10 cellular contexts compared by ENCODE assay signal in genomic region chr21:16308269-16308668, GRCh38.
DNase-seq lines count a peak whose midpoint lies in the region; ATAC-seq lines count a peak whose summit lies in the region.
"Had no signal": no experiment of that assay in that cellular context is flagged by ENCODE, and none has a peak within 500 bp of the region (broad histone marks: within the 10 kb centered on the region; RNA-seq: fewer than 3 reads in every experiment).

No MANE protein-coding gene starts in this region.

- H3K4me1 Mint-ChIP-seq in stimulated activated naive CD8-positive, alpha-beta T cell treated with anti-CD3 and anti-CD28 coated beads, Interleukin-15, amount 100 ng/mL, for 72 hours, result peaks cover 5% of the 10 kb centered on the region

- in situ Hi-C loops in ACHN (cut with HindIII; ENCODE audit: low pct_ligation_motif_present, low pct_unique_long_range_greater_than_20kb, low sequenced_read_pairs), result no loop called here

- DNase-seq in stimulated activated naive CD8-positive, alpha-beta T cell treated with anti-CD3 and anti-CD28 coated beads, Interleukin-15, amount 100 ng/mL, for 72 hours, result no peak
- no peak for DNase-seq in stimulated activated naive CD8-positive, alpha-beta T cell treated with anti-CD3 and anti-CD28 coated beads, Interleukin-15, Interleukin-2, amounts not matched to agents 100 U/mL and 50 U/mL, for 24 hours
- DNase-seq in SW480 (ENCODE audit: low spot score) (peak; percentile 37), inferior parietal cortex (ENCODE audit: extremely low spot score) (peak; percentile 73), NCI-H146 treated with DMSO at 0.1 percent for 48 hours (lab: John Stamatoyannopoulos, UW; ENCODE audit: unreplicated experiment) (no peak), ACHN (no peak), KG1 (lab: John Stamatoyannopoulos, UW) (no peak)
- DNase-seq in stimulated activated CD4-positive, alpha-beta T cell treated with anti-CD3 and anti-CD28 coated beads, Interleukin-15, amount 100 ng/mL, for 24 hours, result no peak
- DNase-seq: COR-L47, left cardiac atrium had no signal

- peak; percentile 80 for ATAC-seq in stimulated activated naive CD8-positive, alpha-beta T cell treated with anti-CD3 and anti-CD28 coated beads, Interleukin-15, amount 100 ng/mL, for 72 hours
- no peak for ATAC-seq in stimulated activated naive CD8-positive, alpha-beta T cell treated with anti-CD3 and anti-CD28 coated beads, Interleukin-15, Interleukin-2, amounts not matched to agents 100 U/mL and 50 U/mL, for 24 hours

- no peaks in the 10 kb centered on the region for H3K27me3 Mint-ChIP-seq in stimulated activated naive CD8-positive, alpha-beta T cell treated with anti-CD3 and anti-CD28 coated beads, Interleukin-15, amount 100 ng/mL, for 72 hours

- H3K9me3 Mint-ChIP-seq in stimulated activated naive CD8-positive, alpha-beta T cell treated with anti-CD3 and anti-CD28 coated beads, Interleukin-15, amount 100 ng/mL, for 72 hours, result no peaks in the 10 kb centered on the region

- no peak overlapping the region for H3K4me3 Mint-ChIP-seq in stimulated activated naive CD8-positive, alpha-beta T cell treated with anti-CD3 and anti-CD28 coated beads, Interleukin-15, amount 100 ng/mL, for 72 hours

- H3K27ac Mint-ChIP-seq in stimulated activated naive CD8-positive, alpha-beta T cell treated with anti-CD3 and anti-CD28 coated beads, Interleukin-15, amount 100 ng/mL, for 72 hours, result peak overlapping the region in 1 of 2 donors; percentile 55

Comparison
In these comparisons a context has a peak if more than half of its experiments do, and no peak if none do; other contexts are left out.
1. DNase-seq: peak in SW480 (single experiment) and inferior parietal cortex (single experiment); none in stimulated activated naive CD8-positive, alpha-beta T cell treated with anti-CD3 and anti-CD28 coated beads, Interleukin-15, amount 100 ng/mL, for 72 hours (0 of 2), stimulated activated naive CD8-positive, alpha-beta T cell treated with anti-CD3 and anti-CD28 coated beads, Interleukin-15, Interleukin-2, amounts not matched to agents 100 U/mL and 50 U/mL, for 24 hours (single experiment), NCI-H146 treated with DMSO at 0.1 percent for 48 hours (single experiment), ACHN (single experiment), KG1 (single experiment) and stimulated activated CD4-positive, alpha-beta T cell treated with anti-CD3 and anti-CD28 coated beads, Interleukin-15, amount 100 ng/mL, for 24 hours (single experiment).